ENCODE assay signal across 8 cellular contexts in genomic region chr10:27241640-27242472, GRCh38. TPM values are rescaled to one million over a fixed set of nuclear protein-coding genes. Genes with fewer than 3 reads are reported as not detected.
DNase-seq lines count a peak whose midpoint lies in the region; ATAC-seq and TF ChIP-seq lines count a peak whose summit lies in the region.

No MANE protein-coding gene starts in this region.

- peak; percentile 56 for TF ChIP-seq CTCF in C4-2B (conservative IDR thresholded peaks at IDR 0.05)
- peak in 1 of 2 donors; percentile 38 for TF ChIP-seq CTCF in left lung (IDR thresholded peaks at IDR 0.05)

- peaks cover 31% of the 10 kb centered on the region for H3K4me1 Mint-ChIP-seq in activated CD4-positive, alpha-beta T cell treated with anti-CD3 and anti-CD28 coated beads, Interleukin-2, amount 10 ng/mL, durations not matched to agents 24 days and 14 days

- no peaks in the 10 kb centered on the region for H3K36me3 ChIP-seq in left lung

- H3K27me3 Mint-ChIP-seq in activated CD4-positive, alpha-beta T cell treated with anti-CD3 and anti-CD28 coated beads, Interleukin-2, amount 10 ng/mL, durations not matched to agents 24 days and 14 days, result no peaks in the 10 kb centered on the region

- peak overlapping the region; percentile 86 for H3K27ac ChIP-seq in C4-2B
- peak overlapping the region; percentile 97 to 98 for H3K27ac ChIP-seq in left lung

- no peaks in the 10 kb centered on the region for H3K9me3 Mint-ChIP-seq in activated CD4-positive, alpha-beta T cell treated with anti-CD3 and anti-CD28 coated beads, Interleukin-2, amount 10 ng/mL, durations not matched to agents 24 days and 14 days

- intact Hi-C loops in activated CD4-positive, alpha-beta T cell treated with anti-CD3 and anti-CD28 coated beads, Interleukin-2, amount 10 ng/mL, durations not matched to agents 24 days and 14 days (cut with micrococcal nuclease), result loop anchor here (1.0 to 5.0 kb wide), 10 partner anchors 15 to 1290 kb away; partner anchors contain the start of genes MASTL, RAB18 and WAC
- intact Hi-C loops in left lung (cut with DNase I), result no loop called here

- H3K4me3 Mint-ChIP-seq in activated CD4-positive, alpha-beta T cell treated with anti-CD3 and anti-CD28 coated beads, Interleukin-2, amount 10 ng/mL, durations not matched to agents 24 days and 14 days, result peak overlapping the region; percentile 96

- H3K27me3 ChIP-seq in left lung, result no peaks in the 10 kb centered on the region

- peaks cover 7% of the 10 kb centered on the region for H3K36me3 Mint-ChIP-seq in activated CD4-positive, alpha-beta T cell treated with anti-CD3 and anti-CD28 coated beads, Interleukin-2, amount 10 ng/mL, durations not matched to agents 24 days and 14 days (ENCODE audit: low read depth)

- peak overlapping the region; percentile 60 to 73 for H3K4me3 ChIP-seq in left lung

- peak overlapping the region; percentile 99 for H3K27ac Mint-ChIP-seq in activated CD4-positive, alpha-beta T cell treated with anti-CD3 and anti-CD28 coated beads, Interleukin-2, amount 10 ng/mL, durations not matched to agents 24 days and 14 days

- DNase-seq in NCI-H524 (lab: John Stamatoyannopoulos, UW), result peak; percentile 77 to 91
- DNase-seq in activated CD4-positive, alpha-beta T cell treated with anti-CD3 and anti-CD28 coated beads, Interleukin-2, amount 10 ng/mL, durations not matched to agents 24 days and 14 days, result peak; percentile 97
- peak; percentile 35 for DNase-seq in cortex of kidney (lab: John Stamatoyannopoulos, UW)
- peak; percentile 94 to 97 for DNase-seq in left lung
- DNase-seq in stimulated activated CD4-positive, alpha-beta T cell treated with anti-CD3 and anti-CD28 coated beads, Interleukin-2, amount 100 ng/mL, for 4 hours (ENCODE audit: low read depth), result peak; percentile 79

- peak; percentile 74 for ATAC-seq in GM19324 (IDR thresholded peaks at IDR 0.05; ENCODE audit: low FRiP score, unreplicated experiment)
- peak; percentile 64 for ATAC-seq in HG03460 (IDR thresholded peaks at IDR 0.05; ENCODE audit: unreplicated experiment)
- ATAC-seq in left lung, result peak; percentile 88

- H3K9me3 ChIP-seq in left lung, result no peaks in the 10 kb centered on the region

- H3K4me1 ChIP-seq in left lung, result peaks cover 3 to 35% of the 10 kb centered on the region in 2 donors

RNA-seq across cellular contexts. Expression of gene ACBD5, which starts 1.3 kb away (rescaled TPM):
- total RNA-seq in activated CD4-positive, alpha-beta T cell treated with anti-CD3 and anti-CD28 coated beads, Interleukin-2, amount 10 ng/mL, durations not matched to agents 24 days and 14 days, result 22.3 and 23.4 TPM in 2 replicates
- 10 to 100 TPM; 25.6 to 26.3 TPM for total RNA-seq in left lung

Comparison
In these comparisons a context has a peak if more than half of its experiments do, and no peak if none do; other contexts are left out.
1. Peak in every context shown above with its lines: DNase-seq, ATAC-seq, H3K4me3 ChIP-seq and H3K27ac ChIP-seq.
2. DNase-seq: peak in every context shown above with its lines; median percentile 97 in activated CD4-positive, alpha-beta T cell treated with anti-CD3 and anti-CD28 coated beads, Interleukin-2, amount 10 ng/mL, durations not matched to agents 24 days and 14 days; 96 in left lung; 84 in NCI-H524; 79 in stimulated activated CD4-positive, alpha-beta T cell treated with anti-CD3 and anti-CD28 coated beads, Interleukin-2, amount 100 ng/mL, for 4 hours; 35 in cortex of kidney.